14 cellular contexts compared by ENCODE assay signal in the genomic region with DNA sequence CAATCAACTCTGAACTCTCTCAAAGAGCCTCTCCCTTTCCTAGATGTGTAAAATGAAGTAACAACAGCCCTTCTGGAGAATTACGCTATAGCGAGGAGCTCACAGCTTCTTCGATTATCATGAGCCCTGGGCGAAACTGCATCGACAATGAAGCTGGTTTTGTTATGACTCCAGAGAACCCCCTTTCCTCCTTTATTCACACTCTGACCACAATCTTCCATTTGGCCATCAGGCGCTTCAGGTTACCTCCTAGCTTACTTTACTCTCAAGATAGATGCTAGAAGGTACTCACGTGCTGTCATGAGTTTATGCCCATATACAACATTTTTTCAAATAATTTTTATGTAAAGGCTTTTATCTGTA.
"Had no signal": no experiment of that assay in that cellular context is flagged by ENCODE, and none has a peak within 500 bp of the region (broad histone marks: within the 10 kb centered on the region; RNA-seq: fewer than 3 reads in every experiment).

No MANE protein-coding gene starts in this region.

- ATAC-seq: heart left ventricle; stimulated activated memory B cell treated with anti-CD40 and anti-IgM and Interleukin-4, amounts not matched to agents 10 μg/mL and 1 μg/mL and 100 μg/mL, for 72 hours had no signal

- H3K4me3 Mint-ChIP-seq: neural progenitor cell; stimulated activated memory B cell treated with anti-CD40 and anti-IgM and Interleukin-4, amounts not matched to agents 10 μg/mL and 1 μg/mL and 100 μg/mL, for 72 hours had no signal

- H3K36me3 Mint-ChIP-seq: stimulated activated memory B cell treated with anti-CD40 and anti-IgM and Interleukin-4, amounts not matched to agents 10 μg/mL and 1 μg/mL and 100 μg/mL, for 72 hours had no signal

- DNase-seq: activated CD4-positive, alpha-beta T cell treated with anti-CD3 and anti-CD28 coated beads for 4 hours; activated effector memory CD4-positive, alpha-beta T cell treated with anti-CD3 and anti-CD28 coated beads, Interleukin-2, amount 50 U/mL, for 16 hours; foreskin melanocyte; heart left ventricle; left ventricle myocardium inferior; mesenchymal stem cell; ovary; T1000; upper lobe of left lung had no signal

- H3K27ac ChIP-seq: cardiac muscle cell, heart left ventricle, left ventricle myocardium inferior, neural progenitor cell, ovary, suprapubic skin, upper lobe of left lung, VCaP had no signal

- H3K4me1 Mint-ChIP-seq: stimulated activated memory B cell treated with anti-CD40 and anti-IgM and Interleukin-4, amounts not matched to agents 10 μg/mL and 1 μg/mL and 100 μg/mL, for 72 hours had no signal

- H3K27ac Mint-ChIP-seq: stimulated activated memory B cell treated with anti-CD40 and anti-IgM and Interleukin-4, amounts not matched to agents 10 μg/mL and 1 μg/mL and 100 μg/mL, for 72 hours had no signal

- H3K9me3 Mint-ChIP-seq: neural progenitor cell; stimulated activated memory B cell treated with anti-CD40 and anti-IgM and Interleukin-4, amounts not matched to agents 10 μg/mL and 1 μg/mL and 100 μg/mL, for 72 hours had no signal
